In the genomic region with DNA sequence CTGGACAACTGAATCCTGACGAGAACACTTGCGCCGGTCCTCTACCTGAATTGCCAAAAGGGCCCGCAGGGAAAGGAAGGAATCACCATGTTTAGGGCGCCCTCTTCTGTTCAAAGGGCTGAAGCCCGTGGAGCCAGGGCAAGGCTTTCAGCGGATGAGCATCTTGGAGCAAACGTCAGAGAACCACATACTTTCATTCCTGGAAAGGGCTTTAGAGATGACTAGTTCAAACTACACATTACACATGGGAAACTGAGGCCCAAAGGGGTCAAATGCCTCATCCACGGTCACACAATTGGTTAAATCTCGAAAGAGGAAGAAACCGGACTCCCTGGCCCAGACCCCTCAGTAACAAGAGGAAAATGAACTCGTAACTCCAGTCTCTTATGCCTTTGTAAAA, we compare ENCODE assay signal across 8 cellular contexts. TPM values are rescaled to one million over a fixed set of nuclear protein-coding genes. Genes with fewer than 3 reads are reported as not detected.
DNase-seq lines count a peak whose midpoint lies in the region; ATAC-seq and TF ChIP-seq lines count a peak whose summit lies in the region.

No MANE protein-coding gene starts in this region.

- no peaks in the 10 kb centered on the region for H3K36me3 Mint-ChIP-seq in glutamatergic neuron (ENCODE audit: unreplicated experiment)

- H3K27ac Mint-ChIP-seq in glutamatergic neuron (ENCODE audit: unreplicated experiment), result no peak overlapping the region

- no peak for TF ChIP-seq POLR2A in GM18505 (IDR thresholded peaks at IDR 0.05; ENCODE audit: borderline replicate concordance, extremely low read depth, insufficient read depth, insufficient read length)

- peaks cover 1% of the 10 kb centered on the region for H3K27me3 Mint-ChIP-seq in glutamatergic neuron (ENCODE audit: unreplicated experiment)

- intact Hi-C loops in posterior cingulate gyrus (cut with DNase I), result loop anchor here (10.0 kb wide), 1 partner anchor 772 kb away; no protein-coding TSS in a partner anchor

- DNase-seq in ACHN (peak; percentile 65), M059J (ENCODE audit: low read depth) (peak; percentile 80), SHP77 (lab: John Stamatoyannopoulos, UW) (peak; percentile 81 to 87), glutamatergic neuron (peak; percentile 82), posterior cingulate gyrus (peak; percentile 47 to 96 (median 75))
- peak; percentile 59 for DNase-seq in activated naive CD4-positive, alpha-beta T cell treated with Interleukin-2 at 50 U/mL for 16 hours

- peak; percentile 65 for TF ChIP-seq CTCF in glutamatergic neuron (IDR thresholded peaks at IDR 0.05; ENCODE audit: partially characterized antibody, unreplicated experiment)

- no peak overlapping the region for H3K4me3 Mint-ChIP-seq in glutamatergic neuron (ENCODE audit: unreplicated experiment)

- no peaks in the 10 kb centered on the region for H3K9me3 Mint-ChIP-seq in glutamatergic neuron (ENCODE audit: unreplicated experiment)

- in situ Hi-C loops in ACHN (cut with HindIII; ENCODE audit: low pct_ligation_motif_present, low pct_unique_long_range_greater_than_20kb, low sequenced_read_pairs), result no loop called here

- no peaks in the 10 kb centered on the region for H3K4me1 Mint-ChIP-seq in glutamatergic neuron (ENCODE audit: low read depth, unreplicated experiment)

- ATAC-seq in GM18505 (IDR thresholded peaks at IDR 0.05; ENCODE audit: unreplicated experiment) (peak; percentile 70), HG02884 (IDR thresholded peaks at IDR 0.05; ENCODE audit: unreplicated experiment) (no peak)

RNA-seq across cellular contexts. Expression of a gene that starts 11.5 kb away (rescaled TPM):
- total RNA-seq in M059J (2014; rRNA removed; shearing (Covaris generic)), result 23.8 and 31.5 TPM in 2 replicates
- total RNA-seq in glutamatergic neuron (ENCODE audit: unreplicated experiment), result 27.3 TPM
